29 cellular contexts compared by ENCODE assay signal in the genomic region with DNA sequence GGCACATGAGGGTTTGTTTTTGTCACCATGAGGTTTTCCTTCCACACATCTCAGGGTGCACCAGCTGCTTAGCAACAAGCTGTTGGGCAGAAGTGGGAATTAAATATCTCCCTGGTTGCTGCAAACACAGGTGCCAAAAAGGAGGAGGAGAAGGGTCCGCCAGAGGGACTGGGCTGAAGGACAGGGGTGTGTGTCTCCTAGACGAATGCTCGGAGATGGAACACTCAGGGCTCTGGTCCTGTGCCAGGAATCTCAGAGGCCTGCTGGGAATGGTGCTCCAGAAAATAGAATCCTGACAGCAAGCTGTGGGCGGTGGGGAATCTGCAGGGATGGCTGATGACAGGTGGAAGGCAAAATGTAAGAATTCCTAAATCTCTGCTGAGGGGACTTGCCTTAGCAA.
DNase-seq lines count a peak whose midpoint lies in the region; FAIRE-seq and TF ChIP-seq lines count a peak whose summit lies in the region.
"Had no signal": no experiment of that assay in that cellular context is flagged by ENCODE, and none has a peak within 500 bp of the region (broad histone marks: within the 10 kb centered on the region; RNA-seq: fewer than 3 reads in every experiment).

No MANE protein-coding gene starts in this region.

- peak; percentile 39 for DNase-seq in NCI-H748 (lab: John Stamatoyannopoulos, UW; ENCODE audit: unreplicated experiment)
- DNase-seq in NCI-H748 treated with DMSO at 0.1 percent for 48 hours (lab: John Stamatoyannopoulos, UW): no peak
- DNase-seq in Karpas-422: no peak
- peak; percentile 68 for DNase-seq in cerebellum (ENCODE audit: low spot score)
- DNase-seq in neural progenitor cell (ENCODE audit: low spot score): no peak
- DNase-seq in Caco-2: no peak
- DNase-seq in frontal cortex (ENCODE audit: low spot score in 2 of 2): no peak
- no peak for DNase-seq in AML-193 (lab: John Stamatoyannopoulos, UW)
- DNase-seq: activated CD4-positive, alpha-beta T cell treated with anti-CD3 and anti-CD28 coated beads for 36 hours; activated CD8-positive, alpha-beta T cell treated with anti-CD3 and anti-CD28 coated beads, Interleukin-2, amount 10 ng/mL, durations not matched to agents 7 days and 5 days; activated effector memory CD4-positive, alpha-beta T cell treated with Interleukin-2 at 50 U/mL for 16 hours; activated T-cell treated with anti-CD3 and anti-CD28 coated beads for 4 hours; BE2C; CD8-positive, alpha-beta memory T cell; H9; left colon; mesenchymal stem cell; naive thymus-derived CD4-positive, alpha-beta T cell; NCI-H1092; NCI-H2029 treated with DMSO at 0.1 percent for 48 hours; NCI-H526; RPMI8226; stimulated activated CD4-positive, alpha-beta T cell treated with anti-CD3 and anti-CD28 coated beads, Interleukin-4, amount 100 ng/mL, for 1 hour; T-helper 2 cell; upper lobe of right lung had no signal

- no peaks in the 10 kb centered on the region for H3F3A ChIP-seq in neural progenitor cell (ENCODE audit: low read depth)

- no peaks in the 10 kb centered on the region for H3K27me3 ChIP-seq in Karpas-422 (ENCODE audit: low read length)
- H3K27me3 ChIP-seq in neural progenitor cell: no peaks in the 10 kb centered on the region
- H3K27me3 ChIP-seq in Caco-2 (replicated peaks; ENCODE audit: control insufficient read depth, insufficient read depth, low read length): no peaks in the 10 kb centered on the region
- H3K27me3 ChIP-seq: BE2C, upper lobe of right lung had no signal

- no peaks in the 10 kb centered on the region for H3K36me3 ChIP-seq in Karpas-422 (ENCODE audit: insufficient read depth, low read length)
- no peaks in the 10 kb centered on the region for H3K36me3 ChIP-seq in neural progenitor cell
- H3K36me3 ChIP-seq in Caco-2 (ENCODE audit: control insufficient read depth, insufficient read depth, low read length): no peaks in the 10 kb centered on the region
- H3K36me3 ChIP-seq: BE2C, upper lobe of right lung had no signal

- intact Hi-C loops in Caco-2 (cut with micrococcal nuclease; ENCODE audit: unreplicated experiment): no loop called here

- H3K27ac Mint-ChIP-seq in neural progenitor cell (peak overlapping the region; percentile 50), Caco-2 (ENCODE audit: unreplicated experiment) (no peak overlapping the region)
- H3K27ac Mint-ChIP-seq: activated CD4-positive, alpha-beta T cell treated with anti-CD3 and anti-CD28 coated beads for 36 hours; activated CD8-positive, alpha-beta T cell treated with anti-CD3 and anti-CD28 coated beads, Interleukin-2, amount 10 ng/mL, durations not matched to agents 7 days and 5 days; activated naive CD8-positive, alpha-beta T cell; H9; naive thymus-derived CD4-positive, alpha-beta T cell; stimulated activated effector memory CD8-positive, alpha-beta T cell treated with anti-CD3 and anti-CD28 coated beads, Interleukin-12 subunit alpha, Interleukin-12 subunit beta, amount 100 ng/mL, for 72 hours had no signal

- H3K4me3 Mint-ChIP-seq in neural progenitor cell (no peak overlapping the region), Caco-2 (ENCODE audit: unreplicated experiment) (no peak overlapping the region)
- H3K4me3 Mint-ChIP-seq: activated CD4-positive, alpha-beta T cell treated with anti-CD3 and anti-CD28 coated beads for 36 hours; activated CD8-positive, alpha-beta T cell treated with anti-CD3 and anti-CD28 coated beads, Interleukin-2, amount 10 ng/mL, durations not matched to agents 7 days and 5 days; activated naive CD8-positive, alpha-beta T cell; CD8-positive, alpha-beta memory T cell; H9; naive thymus-derived CD4-positive, alpha-beta T cell; stimulated activated effector memory CD8-positive, alpha-beta T cell treated with anti-CD3 and anti-CD28 coated beads, Interleukin-12 subunit alpha, Interleukin-12 subunit beta, amount 100 ng/mL, for 72 hours had no signal

- no peaks in the 10 kb centered on the region for H4K20me1 ChIP-seq in Karpas-422 (ENCODE audit: insufficient read depth, low read depth, low read length)
- no peaks in the 10 kb centered on the region for H4K20me1 ChIP-seq in neural progenitor cell (ENCODE audit: low read depth)

- H3K9me3 Mint-ChIP-seq in neural progenitor cell: no peaks in the 10 kb centered on the region
- H3K9me3 Mint-ChIP-seq in Caco-2 (ENCODE audit: unreplicated experiment): peaks cover 3% of the 10 kb centered on the region
- H3K9me3 Mint-ChIP-seq: CD8-positive, alpha-beta memory T cell; naive thymus-derived CD4-positive, alpha-beta T cell; stimulated activated effector memory CD8-positive, alpha-beta T cell treated with anti-CD3 and anti-CD28 coated beads, Interleukin-12 subunit alpha, Interleukin-12 subunit beta, amount 100 ng/mL, for 72 hours had no signal

- peaks cover 18% of the 10 kb centered on the region for H3K4me1 Mint-ChIP-seq in neural progenitor cell
- H3K4me1 Mint-ChIP-seq in Caco-2 (ENCODE audit: low read depth, unreplicated experiment): no peaks in the 10 kb centered on the region
- H3K4me1 Mint-ChIP-seq: activated CD4-positive, alpha-beta T cell treated with anti-CD3 and anti-CD28 coated beads for 36 hours; CD8-positive, alpha-beta memory T cell; naive thymus-derived CD4-positive, alpha-beta T cell; stimulated activated effector memory CD8-positive, alpha-beta T cell treated with anti-CD3 and anti-CD28 coated beads, Interleukin-12 subunit alpha, Interleukin-12 subunit beta, amount 100 ng/mL, for 72 hours had no signal

- no peaks in the 10 kb centered on the region for H3K9me2 ChIP-seq in Karpas-422 (replicated peaks; ENCODE audit: insufficient read depth, low read length)

- CTCF ChIA-PET in Caco-2 (lab: Charles Lee): no interaction called here

- no peaks in the 10 kb centered on the region for H3K79me2 ChIP-seq in Karpas-422 (ENCODE audit: low read length)
- no peaks in the 10 kb centered on the region for H3K79me2 ChIP-seq in neural progenitor cell (ENCODE audit: low read depth)

- BruUV-seq in Caco-2 (replicated peaks; lab: Mats Ljungman, UMichigan): no TSS peak

- no peak overlapping the region for H3K27ac ChIP-seq in Karpas-422 (ENCODE audit: low read length)
- H3K27ac ChIP-seq in neural progenitor cell: no peak overlapping the region
- H3K27ac ChIP-seq: upper lobe of right lung had no signal

- H2AFZ ChIP-seq in Karpas-422 (ENCODE audit: low read length): peak overlapping the region; percentile 54; the same call in 1 of the 2 replicates
- H2AFZ ChIP-seq in neural progenitor cell (replicated peaks): no peak overlapping the region

- H3K4me2 ChIP-seq in Karpas-422 (ENCODE audit: low read depth, low read length, poor library complexity, severe bottlenecking) (no peak overlapping the region), neural progenitor cell (no peak overlapping the region)

- POLR2A ChIA-PET in Caco-2 (lab: Charles Lee): no interaction called here

- H3K9me3 ChIP-seq in Karpas-422 (ENCODE audit: low read length) (no peaks in the 10 kb centered on the region), neural progenitor cell (ENCODE audit: low read depth) (no peaks in the 10 kb centered on the region), Caco-2 (no peaks in the 10 kb centered on the region)
- H3K9me3 ChIP-seq: BE2C, upper lobe of right lung had no signal

- H3K36me3 Mint-ChIP-seq in neural progenitor cell (no peaks in the 10 kb centered on the region), Caco-2 (ENCODE audit: insufficient read depth, unreplicated experiment) (no peaks in the 10 kb centered on the region)
- H3K36me3 Mint-ChIP-seq: activated naive CD8-positive, alpha-beta T cell; CD8-positive, alpha-beta memory T cell; naive thymus-derived CD4-positive, alpha-beta T cell; stimulated activated effector memory CD8-positive, alpha-beta T cell treated with anti-CD3 and anti-CD28 coated beads, Interleukin-12 subunit alpha, Interleukin-12 subunit beta, amount 100 ng/mL, for 72 hours had no signal

- no peak overlapping the region for H3K4me3 ChIP-seq in Karpas-422 (ENCODE audit: low read length)
- H3K4me3 ChIP-seq in neural progenitor cell: no peak overlapping the region
- H3K4me3 ChIP-seq in Caco-2 (ENCODE audit: low read depth, low read length): no peak overlapping the region
- H3K4me3 ChIP-seq: upper lobe of right lung had no signal

- peaks cover 2% of the 10 kb centered on the region for H3K27me3 Mint-ChIP-seq in neural progenitor cell (ENCODE audit: insufficient read depth, low read depth)
- no peaks in the 10 kb centered on the region for H3K27me3 Mint-ChIP-seq in Caco-2 (ENCODE audit: insufficient read depth, unreplicated experiment)
- H3K27me3 Mint-ChIP-seq: activated CD4-positive, alpha-beta T cell treated with anti-CD3 and anti-CD28 coated beads for 36 hours; activated naive CD8-positive, alpha-beta T cell had no signal

- FAIRE-seq in frontal cortex (lab: Jason Lieb, UNC): no peak
- FAIRE-seq: G401.6, GM19239 had no signal

- H3K9ac ChIP-seq in Karpas-422 (ENCODE audit: low read length): 0 out of 2 replicates have a peak overlapping the region, but pooled peaks have one; percentile 13
- no peak overlapping the region for H3K9ac ChIP-seq in neural progenitor cell

- H3K4me1 ChIP-seq in Karpas-422 (ENCODE audit: low read length): peaks cover 68% of the 10 kb centered on the region
- H3K4me1 ChIP-seq in neural progenitor cell: no peaks in the 10 kb centered on the region
- H3K4me1 ChIP-seq in Caco-2: no peaks in the 10 kb centered on the region
- H3K4me1 ChIP-seq: BE2C, upper lobe of right lung had no signal

- TF ChIP-seq CTCF in neural progenitor cell (IDR thresholded peaks at IDR 0.05) (no peak), Caco-2 (IDR thresholded peaks at IDR 0.05; ENCODE audit: insufficient read depth in 1 of 2, low read depth in 1 of 2, low read length in 1 of 2, severe bottlenecking in 1 of 2, unreplicated experiment in 1 of 2) (no peak)

Comparison
In these comparisons a context has a peak if more than half of its experiments do, and no peak if none do; other contexts are left out.
1. DNase-seq: peak in NCI-H748 (single experiment) and cerebellum (single experiment); none in NCI-H748 treated with DMSO at 0.1 percent for 48 hours (single experiment), Karpas-422 (single experiment), neural progenitor cell (single experiment), Caco-2 (0 of 2), frontal cortex (0 of 2) and AML-193 (0 of 2).